Comparison of ENCODE assay signal across 16 cellular contexts in genomic region chr22:37508431-37508963, GRCh38. TPM values are rescaled to one million over a fixed set of nuclear protein-coding genes. Genes with fewer than 3 reads are reported as not detected.
A peak's percentile ranks its signal among the peaks of the same experiment; 100 is the strongest.
DNase-seq lines count a peak whose midpoint lies in the region; ATAC-seq and TF ChIP-seq lines count a peak whose summit lies in the region.
"Had no signal": no experiment of that assay in that cellular context is flagged by ENCODE, and none has a peak within 500 bp of the region (broad histone marks: within the 10 kb centered on the region; RNA-seq: fewer than 3 reads in every experiment).

No MANE protein-coding gene starts in this region.

- H3K27me3 Mint-ChIP-seq in mesothelial cell of epicardium (ENCODE audit: low read depth) (no peaks in the 10 kb centered on the region), glutamatergic neuron (ENCODE audit: unreplicated experiment) (peaks cover 10% of the 10 kb centered on the region)

- TF ChIP-seq CTCF in epithelial cell of esophagus (IDR thresholded peaks at IDR 0.05; ENCODE audit: insufficient read depth, low read depth, low read length, missing control alignments) (no peak), mesothelial cell of epicardium (IDR thresholded peaks at IDR 0.05; ENCODE audit: unreplicated experiment) (no peak), testis (IDR thresholded peaks at IDR 0.05) (peak in 2 of 3 experiments; percentile 7 to 19), glutamatergic neuron (IDR thresholded peaks at IDR 0.05; ENCODE audit: partially characterized antibody, unreplicated experiment) (no peak)

- no peak for ATAC-seq in HG03159 (IDR thresholded peaks at IDR 0.05; ENCODE audit: unreplicated experiment)
- ATAC-seq: HCT116 had no signal

- TF ChIP-seq POLR2A in testis (IDR thresholded peaks at IDR 0.05), result no peak

- H3K4me1 Mint-ChIP-seq in mesothelial cell of epicardium (peaks cover 38% of the 10 kb centered on the region), glutamatergic neuron (ENCODE audit: low read depth, unreplicated experiment) (peaks cover 9% of the 10 kb centered on the region)
- H3K4me1 Mint-ChIP-seq: activated CD4-positive, alpha-beta memory T cell treated with anti-CD3 and anti-CD28 coated beads, Interleukin-2, amount 10 ng/mL, durations not matched to agents 7 days and 5 days had no signal

- intact Hi-C loops in testis (cut with DNase I; ENCODE audit: low total_unique reads), result no loop called here

- H3K27ac Mint-ChIP-seq in mesothelial cell of epicardium (peak overlapping the region; percentile 71), glutamatergic neuron (ENCODE audit: unreplicated experiment) (no peak overlapping the region)
- H3K27ac Mint-ChIP-seq: activated CD4-positive, alpha-beta memory T cell treated with anti-CD3 and anti-CD28 coated beads, Interleukin-2, amount 10 ng/mL, durations not matched to agents 7 days and 5 days; CD4-positive, CD25-positive, alpha-beta regulatory T cell had no signal

- WGBS in testis, 2 donors, result 76 to 77% methylated on average over 6 to 21 of the region's 21 CpGs

- H3K36me3 ChIP-seq in SJCRH30, result peaks cover 40% of the 10 kb centered on the region
- no peaks in the 10 kb centered on the region for H3K36me3 ChIP-seq in testis (ENCODE audit: low read depth, missing control alignments)

- H3K9me3 ChIP-seq in SJCRH30 (replicated peaks), result no peaks in the 10 kb centered on the region
- H3K9me3 ChIP-seq in testis, result no peaks in the 10 kb centered on the region

- H3K27me3 ChIP-seq in SJCRH30 (no peaks in the 10 kb centered on the region), testis (no peaks in the 10 kb centered on the region)

- H3K9me3 Mint-ChIP-seq in mesothelial cell of epicardium (no peaks in the 10 kb centered on the region), glutamatergic neuron (ENCODE audit: unreplicated experiment) (peaks cover 2% of the 10 kb centered on the region)
- H3K9me3 Mint-ChIP-seq: activated CD4-positive, alpha-beta memory T cell treated with anti-CD3 and anti-CD28 coated beads, Interleukin-2, amount 10 ng/mL, durations not matched to agents 7 days and 5 days; CD4-positive, CD25-positive, alpha-beta regulatory T cell had no signal

- H3K27ac ChIP-seq in SJCRH30 (peak overlapping the region; percentile 88), testis (peak overlapping the region in 1 of 2 donors; percentile 50)

- H3K4me3 Mint-ChIP-seq in mesothelial cell of epicardium (no peak overlapping the region), glutamatergic neuron (ENCODE audit: unreplicated experiment) (no peak overlapping the region)
- H3K4me3 Mint-ChIP-seq: activated CD4-positive, alpha-beta memory T cell treated with anti-CD3 and anti-CD28 coated beads, Interleukin-2, amount 10 ng/mL, durations not matched to agents 7 days and 5 days; CD4-positive, CD25-positive, alpha-beta regulatory T cell had no signal

- DNase-seq in SJCRH30 (no peak), epithelial cell of esophagus (ENCODE audit: low read depth) (peak; percentile 54), mesothelial cell of epicardium (ENCODE audit: low spot score in 2 of 2, unreplicated experiment in 2 of 2) (no peak), testis (peak; percentile 54), cerebellum (ENCODE audit: low spot score) (no peak), glutamatergic neuron (no peak), activated gamma-delta T cell (lab: John Stamatoyannopoulos, UW) (no peak)
- DNase-seq: activated CD4-positive, alpha-beta memory T cell treated with anti-CD3 and anti-CD28 coated beads, Interleukin-2, amount 10 ng/mL, durations not matched to agents 7 days and 5 days; activated effector memory CD4-positive, alpha-beta T cell treated with Interleukin-2 at 50 U/mL for 16 hours; CD4-positive, CD25-positive, alpha-beta regulatory T cell; NCI-H1048; NCI-H510A had no signal

- H3K4me3 ChIP-seq in SJCRH30, result no peak overlapping the region
- H3K4me3 ChIP-seq in epithelial cell of esophagus (ENCODE audit: low read length), result no peak overlapping the region
- H3K4me3 ChIP-seq in testis, result no peak overlapping the region

- H3K4me1 ChIP-seq in SJCRH30 (peaks cover 39% of the 10 kb centered on the region), testis (peaks cover 51% of the 10 kb centered on the region)

- peaks cover 7% of the 10 kb centered on the region for H3K36me3 Mint-ChIP-seq in mesothelial cell of epicardium
- no peaks in the 10 kb centered on the region for H3K36me3 Mint-ChIP-seq in glutamatergic neuron (ENCODE audit: unreplicated experiment)
- H3K36me3 Mint-ChIP-seq: CD4-positive, CD25-positive, alpha-beta regulatory T cell had no signal

RNA-seq across cellular contexts. Expression of gene CARD10, which starts 10.7 kb away (rescaled TPM):
- total RNA-seq in SJCRH30 (2014; rRNA removed; shearing (Covaris generic)), result 28.9 and 30.9 TPM in 2 replicates
- total RNA-seq in mesothelial cell of epicardium (12.2 to 13.6 TPM (median 13.1 TPM) in 3 replicates), testis (100 to 1,000 TPM in 1 of 2 donors, 10 to 100 TPM in 1; 89.8 to 113 TPM), cerebellum (3.4 TPM), glutamatergic neuron (ENCODE audit: unreplicated experiment) (2.7 TPM)
- 42.6 TPM for polyA plus RNA-seq in testis (ENCODE audit: insufficient read depth, low read depth, low replicate concordance)
- total RNA-seq: CD4-positive, CD25-positive, alpha-beta regulatory T cell had no signal
- polyA plus RNA-seq: CD4-positive, CD25-positive, alpha-beta regulatory T cell had no signal

RNA-seq across cellular contexts. Expression of gene MFNG, which starts 22.3 kb away (rescaled TPM):
- total RNA-seq in SJCRH30 (2014; rRNA removed; shearing (Covaris generic)), result 0.36 and 1.1 TPM in 2 replicates
- total RNA-seq in mesothelial cell of epicardium (0.83 to 0.97 TPM (median 0.91 TPM) in 3 replicates), testis (1 to 10 TPM; 8.1 to 8.2 TPM), cerebellum (5.4 TPM), glutamatergic neuron (ENCODE audit: unreplicated experiment) (61.1 TPM)
- polyA plus RNA-seq in testis (ENCODE audit: insufficient read depth, low read depth, low replicate concordance), result 7.5 TPM
- total RNA-seq: epithelial cell of proximal tubule, RPMI7951 had no signal

RNA-seq across cellular contexts. Expression of gene CDC42EP1, which starts 51.8 kb away (rescaled TPM):
- 11.9 and 12.4 TPM in 2 replicates for total RNA-seq in SJCRH30 (2014; rRNA removed; shearing (Covaris generic))
- total RNA-seq in mesothelial cell of epicardium, result 38.5 to 39.1 TPM (median 38.8 TPM) in 3 replicates
- 10 to 100 TPM; 73.9 to 87.4 TPM for total RNA-seq in testis
- 49.0 TPM for polyA plus RNA-seq in testis (ENCODE audit: insufficient read depth, low read depth, low replicate concordance)
- total RNA-seq in cerebellum, result 2.6 TPM
- total RNA-seq in glutamatergic neuron (ENCODE audit: unreplicated experiment), result 2.1 TPM
- total RNA-seq: CD4-positive, CD25-positive, alpha-beta regulatory T cell had no signal
- polyA plus RNA-seq: CD4-positive, CD25-positive, alpha-beta regulatory T cell had no signal

Comparison
In these comparisons a context has a peak if more than half of its experiments do, and no peak if none do; other contexts are left out.
1. DNase-seq: peak in epithelial cell of esophagus (single experiment) and testis (single experiment); none in SJCRH30 (0 of 2), mesothelial cell of epicardium (0 of 2), cerebellum (single experiment), glutamatergic neuron (single experiment) and activated gamma-delta T cell (single experiment).
2. CTCF ChIP-seq: peak in testis (2 of 3); none in epithelial cell of esophagus (single experiment), mesothelial cell of epicardium (single experiment) and glutamatergic neuron (single experiment).